9 cellular contexts compared by ENCODE assay signal in genomic region chr19:52735734-52736133, GRCh38. TPM values are rescaled to one million over a fixed set of nuclear protein-coding genes. Genes with fewer than 3 reads are reported as not detected.
DNase-seq lines count a peak whose midpoint lies in the region; FAIRE-seq and TF ChIP-seq lines count a peak whose summit lies in the region.
"Had no signal": no experiment of that assay in that cellular context is flagged by ENCODE, and none has a peak within 500 bp of the region (broad histone marks: within the 10 kb centered on the region; RNA-seq: fewer than 3 reads in every experiment).

No MANE protein-coding gene starts in this region.

- H3K9me2 ChIP-seq in hepatocyte (replicated peaks; ENCODE audit: insufficient read depth), result no peaks in the 10 kb centered on the region

- 70 to 79% (median 75%) methylated on average over 18 of the region's 18 CpGs for WGBS in adrenal gland, 4 donors
- 26% methylated on average over 18 of the region's 18 CpGs for WGBS in hepatocyte (ENCODE audit: low lambda C conversion rate, missing lambda C conversion rate)

- H3K27ac ChIP-seq in adrenal gland, result peak overlapping the region in 3 of 5 donors; percentile 80 to 89 (median 86)
- H3K27ac ChIP-seq in hepatocyte, result peak overlapping the region; percentile 95
- H3K27ac ChIP-seq: A549 had no signal

- peak overlapping the region; percentile 72 for H3K4me2 ChIP-seq in hepatocyte

- peak; percentile 20 for DNase-seq in NCI-H345 (lab: John Stamatoyannopoulos, UW)
- DNase-seq in NCI-H345 treated with DMSO at 0.1 percent for 48 hours (lab: John Stamatoyannopoulos, UW; ENCODE audit: unreplicated experiment), result no peak
- peak; percentile 40 to 85 (median 50) for DNase-seq in adrenal gland
- DNase-seq in hepatocyte (ENCODE audit: low spot score), result peak; percentile 90
- DNase-seq in renal cortical epithelial cell (ENCODE audit: low read depth), result peak; percentile 80
- no peak for DNase-seq in NCI-H1092 (lab: John Stamatoyannopoulos, UW)
- DNase-seq in D721Med (ENCODE audit: insufficient read length, low spot score), result no peak
- no peak for DNase-seq in NCI-H128 (lab: John Stamatoyannopoulos, UW; ENCODE audit: unreplicated experiment)

- H3K4me3 ChIP-seq in adrenal gland (no peak overlapping the region), hepatocyte (peak overlapping the region; percentile 5)

- H3K4me1 ChIP-seq in adrenal gland (replicated peaks in 1 of 2), result no peaks in the 10 kb centered on the region
- peaks cover 22% of the 10 kb centered on the region for H3K4me1 ChIP-seq in hepatocyte (ENCODE audit: insufficient read depth)
- H3K4me1 ChIP-seq: A549 had no signal

- TF ChIP-seq CTCF in adrenal gland (IDR thresholded peaks at IDR 0.05), result no peak
- TF ChIP-seq CTCF in hepatocyte (IDR thresholded peaks at IDR 0.05; ENCODE audit: poor library complexity), result no peak
- TF ChIP-seq CTCF in D721Med (IDR thresholded peaks at IDR 0.05; ENCODE audit: insufficient read depth, missing control alignments), result no peak

- no peak for FAIRE-seq in D721Med (lab: Jason Lieb, UNC)
- FAIRE-seq: A549 had no signal

- peak in 1 of 2 donors; percentile 29 for TF ChIP-seq POLR2A in adrenal gland (IDR thresholded peaks at IDR 0.05)

- intact Hi-C loops in adrenal gland (cut with DNase I), result no loop called here

- H3K27me3 ChIP-seq in adrenal gland (no peaks in the 10 kb centered on the region), hepatocyte (no peaks in the 10 kb centered on the region)

- H3K9me3 ChIP-seq in adrenal gland (replicated peaks in 1 of 3) (no peaks in the 10 kb centered on the region), hepatocyte (ENCODE audit: low read depth) (no peaks in the 10 kb centered on the region)

- H4K20me1 ChIP-seq in hepatocyte (ENCODE audit: insufficient read depth, poor library complexity, severe bottlenecking), result no peaks in the 10 kb centered on the region

- H3K36me3 ChIP-seq in adrenal gland (replicated peaks in 1 of 2), result no peaks in the 10 kb centered on the region
- no peaks in the 10 kb centered on the region for H3K36me3 ChIP-seq in hepatocyte (replicated peaks; ENCODE audit: insufficient read depth, low read depth)

- H2AFZ ChIP-seq in hepatocyte, result peak overlapping the region; percentile 38

- peaks cover 27% of the 10 kb centered on the region for H3K79me2 ChIP-seq in hepatocyte

RNA-seq across cellular contexts. Expression of gene ZNF611, which starts 0.9 kb away (rescaled TPM):
- total RNA-seq in adrenal gland, result 10 to 100 TPM in 6 of 8 donors, 1 to 10 TPM in 2; 8.3 to 21.8 (median 13.9) TPM
- 1 to 10 TPM; 3.8 to 6.8 (median 5.7) TPM for polyA plus RNA-seq in adrenal gland
- 11.9 and 21.3 TPM in 2 replicates for total RNA-seq in hepatocyte
- 10.8 and 15.4 TPM in 2 replicates for polyA plus RNA-seq in hepatocyte
- 27.4 and 77.3 TPM in 2 replicates for total RNA-seq in renal cortical epithelial cell

RNA-seq across cellular contexts. Expression of gene ZNF600, which starts 50.9 kb away (rescaled TPM):
- 10 to 100 TPM in 1 of 8 donors, 1 to 10 TPM in 6, under 1 TPM in 1; 0.42 to 17.7 (median 4.9) TPM for total RNA-seq in adrenal gland
- polyA plus RNA-seq in adrenal gland, result 10 to 100 TPM in 1 of 3 donors, 1 to 10 TPM in 2; 8.0 to 17.1 (median 9.7) TPM
- total RNA-seq in hepatocyte, result 7.7 and 12.5 TPM in 2 replicates
- 14.6 and 16.9 TPM in 2 replicates for polyA plus RNA-seq in hepatocyte
- 10.2 and 10.8 TPM in 2 replicates for total RNA-seq in renal cortical epithelial cell

Comparison
In these comparisons a context has a peak if more than half of its experiments do, and no peak if none do; other contexts are left out.
1. DNase-seq: peak in NCI-H345 (single experiment), adrenal gland (7 of 7), hepatocyte (single experiment) and renal cortical epithelial cell (single experiment); none in NCI-H345 treated with DMSO at 0.1 percent for 48 hours (single experiment), NCI-H1092 (single experiment), D721Med (single experiment) and NCI-H128 (single experiment).